8 cellular contexts compared by ENCODE assay signal in the genomic region with DNA sequence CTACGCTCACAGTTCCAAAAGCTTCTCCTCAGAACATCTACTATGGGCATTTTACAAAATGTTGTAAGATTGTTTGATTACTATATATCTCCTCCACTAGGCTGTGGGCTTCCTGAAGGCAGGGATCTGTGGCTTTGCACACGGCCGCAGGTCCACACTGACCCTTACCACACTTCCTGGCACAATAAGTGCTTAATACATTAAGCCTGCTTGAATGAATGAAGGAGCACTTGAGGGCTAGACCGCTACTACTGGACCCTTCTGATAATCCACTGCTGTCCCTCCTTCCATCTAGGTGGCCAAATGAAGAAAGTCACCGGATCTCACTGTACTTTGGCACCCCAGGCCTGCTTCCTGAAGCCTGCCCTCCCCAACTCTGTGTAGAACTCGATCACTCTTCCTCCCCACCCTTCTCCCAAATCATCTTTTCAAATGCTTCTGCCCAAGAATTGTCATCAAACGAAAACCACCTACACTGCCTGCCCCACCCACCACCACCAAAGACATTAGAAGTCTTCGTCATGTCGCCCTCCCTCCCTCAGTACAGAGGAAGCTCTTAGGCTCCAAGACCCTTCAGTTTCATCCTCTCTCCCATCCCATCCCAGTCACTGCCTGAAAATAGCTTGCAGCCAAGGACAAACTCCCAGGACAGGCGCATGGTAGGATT. TPM values are rescaled to one million over a fixed set of nuclear protein-coding genes. Genes with fewer than 3 reads are reported as not detected.
A peak's percentile ranks its signal among the peaks of the same experiment; 100 is the strongest.
DNase-seq lines count a peak whose midpoint lies in the region; ATAC-seq and TF ChIP-seq lines count a peak whose summit lies in the region.
"Had no signal": no experiment of that assay in that cellular context is flagged by ENCODE, and none has a peak within 500 bp of the region (broad histone marks: within the 10 kb centered on the region; RNA-seq: fewer than 3 reads in every experiment).

No MANE protein-coding gene starts in this region.

- H3K4me1 Mint-ChIP-seq in activated T-cell treated with anti-CD3 and anti-CD28 coated beads, Interleukin-2, amount 50 U/mL, for 4 hours (ENCODE audit: low read depth): peaks cover 58% of the 10 kb centered on the region
- H3K4me1 Mint-ChIP-seq in immature natural killer cell: peaks cover 34 to 53% of the 10 kb centered on the region in 2 donors

- H3K27ac ChIP-seq in HL-60 (replicated peaks) (peak overlapping the region; percentile 32), subcutaneous abdominal adipose tissue (ENCODE audit: low read depth, low read length) (no peak overlapping the region)

- H3K36me3 ChIP-seq in subcutaneous abdominal adipose tissue (ENCODE audit: control insufficient read depth in 5 of 5, insufficient read depth in 5 of 5, low read length in 5 of 5): peaks cover 2 to 29% (median 28%) of the 10 kb centered on the region in 5 donors

- no peaks in the 10 kb centered on the region for H3K27me3 Mint-ChIP-seq in activated T-cell treated with anti-CD3 and anti-CD28 coated beads, Interleukin-2, amount 50 U/mL, for 4 hours (ENCODE audit: low read depth)
- peaks cover 2 to 6% (median 3%) of the 10 kb centered on the region in 3 donors for H3K27me3 Mint-ChIP-seq in immature natural killer cell (ENCODE audit: low read depth in 3 of 3)

- peaks cover 4 to 24% (median 22%) of the 10 kb centered on the region in 5 donors for H3K4me1 ChIP-seq in subcutaneous abdominal adipose tissue (ENCODE audit: control insufficient read depth in 5 of 5, insufficient read depth in 5 of 5, low read length in 5 of 5)

- DNase-seq in HL-60 (ENCODE audit: low read depth in 1 of 2, low spot score in 1 of 2) (peak in 1 of 2 experiments; percentile 58), immature natural killer cell (no peak), SKM-1 (lab: John Stamatoyannopoulos, UW; ENCODE audit: unreplicated experiment) (no peak), epidermal melanocyte (ENCODE audit: insufficient read length, low spot score) (no peak), T1000 (lab: John Stamatoyannopoulos, UW) (no peak)
- DNase-seq in activated T-cell treated with anti-CD3 and anti-CD28 coated beads, Interleukin-2, amount 50 U/mL, for 4 hours: peak; percentile 27

- H3K9ac ChIP-seq in subcutaneous abdominal adipose tissue (ENCODE audit: low read length in 5 of 5): peak overlapping the region in 3 of 5 donors; percentile 40 to 66 (median 59)

- ATAC-seq in activated T-cell treated with anti-CD3 and anti-CD28 coated beads, Interleukin-2, amount 50 U/mL, for 4 hours: peak; percentile 20 to 21

- H3K9me3 ChIP-seq in subcutaneous abdominal adipose tissue (ENCODE audit: control insufficient read depth in 5 of 5, low read length in 5 of 5): no peaks in the 10 kb centered on the region

- no peak for TF ChIP-seq CTCF in HL-60 (IDR thresholded peaks at IDR 0.05; ENCODE audit: insufficient read depth, low read length)

- H3K4me3 ChIP-seq in HL-60 (replicated peaks; ENCODE audit: insufficient read depth, low read length): peak overlapping the region; percentile 15
- H3K4me3 ChIP-seq in subcutaneous abdominal adipose tissue (ENCODE audit: low read depth in 1 of 5, low read length in 5 of 5): peak overlapping the region; percentile 42 to 58 (median 48)

- H3K36me3 Mint-ChIP-seq in activated T-cell treated with anti-CD3 and anti-CD28 coated beads, Interleukin-2, amount 50 U/mL, for 4 hours (ENCODE audit: insufficient read depth): peaks cover 25% of the 10 kb centered on the region
- peaks cover 4 to 21% (median 8%) of the 10 kb centered on the region in 3 donors for H3K36me3 Mint-ChIP-seq in immature natural killer cell

- H3K4me3 Mint-ChIP-seq in activated T-cell treated with anti-CD3 and anti-CD28 coated beads, Interleukin-2, amount 50 U/mL, for 4 hours: peak overlapping the region; percentile 89
- H3K4me3 Mint-ChIP-seq in immature natural killer cell: peak overlapping the region; percentile 88 to 92 (median 89)

- no peaks in the 10 kb centered on the region for H3K9me3 Mint-ChIP-seq in activated T-cell treated with anti-CD3 and anti-CD28 coated beads, Interleukin-2, amount 50 U/mL, for 4 hours
- H3K9me3 Mint-ChIP-seq in immature natural killer cell: no peaks in the 10 kb centered on the region

- H3K27ac Mint-ChIP-seq in immature natural killer cell: peak overlapping the region; percentile 85 to 92 (median 88)

- H3K27me3 ChIP-seq in HL-60 (ENCODE audit: insufficient read depth, poor library complexity, severe bottlenecking) (no peaks in the 10 kb centered on the region), subcutaneous abdominal adipose tissue (ENCODE audit: control insufficient read depth in 5 of 5, insufficient read depth in 4 of 5, low read length in 5 of 5) (no peaks in the 10 kb centered on the region)

RNA-seq across cellular contexts. Expression of gene ZBTB39, which starts 0.6 kb away (rescaled TPM):
- total RNA-seq in activated T-cell treated with anti-CD3 and anti-CD28 coated beads, Interleukin-2, amount 50 U/mL, for 4 hours: 10 to 100 TPM in 1 of 3 donors, 1 to 10 TPM in 2; 9.5 to 10.6 (median 9.7) TPM
- 1 to 10 TPM in 2 of 3 donors, not detected in 1; 1.1 to 2.6 TPM for polyA plus RNA-seq in immature natural killer cell

RNA-seq across cellular contexts. Expression of gene TAC3, which starts 9.4 kb away (rescaled TPM):
- under 1 TPM in 1 of 3 donors, not detected in 2; 0.43 TPM for total RNA-seq in activated T-cell treated with anti-CD3 and anti-CD28 coated beads, Interleukin-2, amount 50 U/mL, for 4 hours
- not detected for polyA plus RNA-seq in immature natural killer cell
- total RNA-seq: SK-MEL-5 had no signal

RNA-seq across cellular contexts. Expression of gene MYO1A, which starts 43.0 kb away (rescaled TPM):
- total RNA-seq in activated T-cell treated with anti-CD3 and anti-CD28 coated beads, Interleukin-2, amount 50 U/mL, for 4 hours: 1 to 10 TPM in 1 of 3 donors, under 1 TPM in 2; 0.38 to 1.0 (median 0.71) TPM
- polyA plus RNA-seq in immature natural killer cell: not detected
- total RNA-seq: SK-MEL-5 had no signal

RNA-seq across cellular contexts. Expression of gene RDH16, which starts 49.5 kb away (rescaled TPM):
- total RNA-seq in activated T-cell treated with anti-CD3 and anti-CD28 coated beads, Interleukin-2, amount 50 U/mL, for 4 hours: under 1 TPM; 0.05 to 0.20 (median 0.16) TPM
- polyA plus RNA-seq in immature natural killer cell: 1 to 10 TPM in 1 of 3 donors, under 1 TPM in 2; 0.14 to 1.9 (median 0.18) TPM
- total RNA-seq: SK-MEL-5 had no signal
